1 cellular context compared by ENCODE assay signal in the genomic region with DNA sequence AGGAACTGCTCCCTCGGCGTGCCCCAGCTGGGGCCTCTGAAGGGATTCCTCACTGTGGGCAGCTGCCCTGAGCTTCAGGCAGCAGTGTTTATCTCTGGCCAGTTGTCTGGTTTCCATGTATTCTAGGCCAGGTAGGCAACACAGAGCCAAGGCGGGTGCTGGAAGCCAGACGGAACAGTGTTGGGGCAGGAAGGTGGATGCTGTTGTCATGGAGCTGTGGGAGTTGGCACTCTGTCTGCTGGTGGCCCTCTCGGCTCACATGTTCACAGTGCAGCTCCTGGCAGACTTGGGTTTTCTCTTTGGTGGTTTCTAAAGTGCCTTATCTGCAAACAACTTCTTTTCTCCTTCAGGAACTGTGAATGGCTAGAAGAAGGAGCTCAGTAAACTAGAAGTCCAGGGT.
TF ChIP-seq lines count a peak whose summit lies in the region.

No MANE protein-coding gene starts in this region.

TF ChIP-seq in K562, 482 proteins besides CTCF, POLR2A, EP300 and RAD21:
- no peak for TF ChIP-seq NR2C1 (IDR thresholded peaks at IDR 0.05)
- no peak for TF ChIP-seq NR2C1 (tag; IDR thresholded peaks at IDR 0.05)
- TF ChIP-seq, protein P1, sequence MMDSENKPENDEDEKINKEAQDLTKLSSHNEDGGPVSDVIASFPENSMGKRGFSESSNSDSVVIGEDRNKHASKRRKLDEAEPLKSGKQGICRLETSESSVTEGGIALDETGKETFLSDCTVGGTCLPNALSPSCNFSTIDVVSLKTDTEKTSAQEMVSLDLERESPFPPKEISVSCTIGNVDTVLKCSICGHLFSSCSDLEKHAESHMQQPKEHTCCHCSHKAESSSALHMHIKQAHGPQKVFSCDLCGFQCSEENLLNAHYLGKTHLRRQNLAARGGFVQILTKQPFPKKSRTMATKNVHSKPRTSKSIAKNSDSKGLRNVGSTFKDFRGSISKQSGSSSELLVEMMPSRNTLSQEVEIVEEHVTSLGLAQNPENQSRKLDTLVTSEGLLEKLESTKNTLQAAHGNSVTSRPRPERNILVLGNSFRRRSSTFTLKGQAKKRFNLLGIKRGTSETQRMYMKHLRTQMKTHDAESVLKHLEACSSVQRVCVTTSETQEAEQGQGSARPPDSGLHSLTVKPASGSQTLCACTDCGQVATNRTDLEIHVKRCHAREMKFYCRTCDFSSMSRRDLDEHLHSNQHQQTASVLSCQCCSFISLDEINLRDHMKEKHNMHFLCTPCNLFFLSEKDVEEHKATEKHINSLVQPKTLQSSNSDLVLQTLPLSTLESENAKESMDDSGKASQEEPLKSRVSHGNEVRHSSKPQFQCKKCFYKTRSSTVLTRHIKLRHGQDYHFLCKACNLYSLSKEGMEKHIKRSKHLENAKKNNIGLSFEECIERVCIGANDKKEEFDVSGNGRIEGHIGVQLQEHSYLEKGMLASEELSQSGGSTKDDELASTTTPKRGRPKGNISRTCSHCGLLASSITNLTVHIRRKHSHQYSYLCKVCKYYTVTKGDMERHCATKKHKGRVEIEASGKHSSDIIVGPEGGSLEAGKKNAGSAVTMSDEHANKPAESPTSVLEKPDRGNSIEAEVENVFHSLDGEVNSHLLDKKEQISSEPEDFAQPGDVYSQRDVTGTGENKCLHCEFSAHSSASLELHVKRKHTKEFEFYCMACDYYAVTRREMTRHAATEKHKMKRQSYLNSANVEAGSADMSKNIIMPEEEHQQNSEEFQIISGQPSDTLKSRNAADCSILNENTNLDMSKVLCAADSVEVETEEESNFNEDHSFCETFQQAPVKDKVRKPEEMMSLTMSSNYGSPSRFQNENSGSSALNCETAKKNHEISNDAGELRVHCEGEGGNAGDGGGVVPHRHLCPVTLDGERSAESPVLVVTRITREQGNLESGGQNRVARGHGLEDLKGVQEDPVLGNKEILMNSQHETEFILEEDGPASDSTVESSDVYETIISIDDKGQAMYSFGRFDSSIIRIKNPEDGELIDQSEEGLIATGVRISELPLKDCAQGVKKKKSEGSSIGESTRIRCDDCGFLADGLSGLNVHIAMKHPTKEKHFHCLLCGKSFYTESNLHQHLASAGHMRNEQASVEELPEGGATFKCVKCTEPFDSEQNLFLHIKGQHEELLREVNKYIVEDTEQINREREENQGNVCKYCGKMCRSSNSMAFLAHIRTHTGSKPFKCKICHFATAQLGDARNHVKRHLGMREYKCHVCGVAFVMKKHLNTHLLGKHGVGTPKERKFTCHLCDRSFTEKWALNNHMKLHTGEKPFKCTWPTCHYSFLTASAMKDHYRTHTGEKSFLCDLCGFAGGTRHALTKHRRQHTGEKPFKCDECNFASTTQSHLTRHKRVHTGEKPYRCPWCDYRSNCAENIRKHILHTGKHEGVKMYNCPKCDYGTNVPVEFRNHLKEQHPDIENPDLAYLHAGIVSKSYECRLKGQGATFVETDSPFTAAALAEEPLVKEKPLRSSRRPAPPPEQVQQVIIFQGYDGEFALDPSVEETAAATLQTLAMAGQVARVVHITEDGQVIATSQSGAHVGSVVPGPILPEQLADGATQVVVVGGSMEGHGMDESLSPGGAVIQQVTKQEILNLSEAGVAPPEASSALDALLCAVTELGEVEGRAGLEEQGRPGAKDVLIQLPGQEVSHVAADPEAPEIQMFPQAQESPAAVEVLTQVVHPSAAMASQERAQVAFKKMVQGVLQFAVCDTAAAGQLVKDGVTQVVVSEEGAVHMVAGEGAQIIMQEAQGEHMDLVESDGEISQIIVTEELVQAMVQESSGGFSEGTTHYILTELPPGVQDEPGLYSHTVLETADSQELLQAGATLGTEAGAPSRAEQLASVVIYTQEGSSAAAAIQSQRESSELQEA (IDR thresholded peaks at IDR 0.05; ENCODE audit: low read depth): no peak
- TF ChIP-seq KAT2B (IDR thresholded peaks at IDR 0.05; ENCODE audit: low read depth, low read length): no peak
- TF ChIP-seq, protein P2, sequence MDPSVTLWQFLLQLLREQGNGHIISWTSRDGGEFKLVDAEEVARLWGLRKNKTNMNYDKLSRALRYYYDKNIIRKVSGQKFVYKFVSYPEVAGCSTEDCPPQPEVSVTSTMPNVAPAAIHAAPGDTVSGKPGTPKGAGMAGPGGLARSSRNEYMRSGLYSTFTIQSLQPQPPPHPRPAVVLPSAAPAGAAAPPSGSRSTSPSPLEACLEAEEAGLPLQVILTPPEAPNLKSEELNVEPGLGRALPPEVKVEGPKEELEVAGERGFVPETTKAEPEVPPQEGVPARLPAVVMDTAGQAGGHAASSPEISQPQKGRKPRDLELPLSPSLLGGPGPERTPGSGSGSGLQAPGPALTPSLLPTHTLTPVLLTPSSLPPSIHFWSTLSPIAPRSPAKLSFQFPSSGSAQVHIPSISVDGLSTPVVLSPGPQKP (CRISPR knock-in tag; IDR thresholded peaks at IDR 0.05): no peak
- TF ChIP-seq ESRRB (CRISPR knock-in tag; IDR thresholded peaks at IDR 0.05; ENCODE audit: borderline replicate concordance): no peak
- TF ChIP-seq CREB1 (IDR thresholded peaks at IDR 0.05): no peak
- no peak for TF ChIP-seq CREB1 (CRISPR knock-in tag; IDR thresholded peaks at IDR 0.05)
- TF ChIP-seq, protein P3, sequence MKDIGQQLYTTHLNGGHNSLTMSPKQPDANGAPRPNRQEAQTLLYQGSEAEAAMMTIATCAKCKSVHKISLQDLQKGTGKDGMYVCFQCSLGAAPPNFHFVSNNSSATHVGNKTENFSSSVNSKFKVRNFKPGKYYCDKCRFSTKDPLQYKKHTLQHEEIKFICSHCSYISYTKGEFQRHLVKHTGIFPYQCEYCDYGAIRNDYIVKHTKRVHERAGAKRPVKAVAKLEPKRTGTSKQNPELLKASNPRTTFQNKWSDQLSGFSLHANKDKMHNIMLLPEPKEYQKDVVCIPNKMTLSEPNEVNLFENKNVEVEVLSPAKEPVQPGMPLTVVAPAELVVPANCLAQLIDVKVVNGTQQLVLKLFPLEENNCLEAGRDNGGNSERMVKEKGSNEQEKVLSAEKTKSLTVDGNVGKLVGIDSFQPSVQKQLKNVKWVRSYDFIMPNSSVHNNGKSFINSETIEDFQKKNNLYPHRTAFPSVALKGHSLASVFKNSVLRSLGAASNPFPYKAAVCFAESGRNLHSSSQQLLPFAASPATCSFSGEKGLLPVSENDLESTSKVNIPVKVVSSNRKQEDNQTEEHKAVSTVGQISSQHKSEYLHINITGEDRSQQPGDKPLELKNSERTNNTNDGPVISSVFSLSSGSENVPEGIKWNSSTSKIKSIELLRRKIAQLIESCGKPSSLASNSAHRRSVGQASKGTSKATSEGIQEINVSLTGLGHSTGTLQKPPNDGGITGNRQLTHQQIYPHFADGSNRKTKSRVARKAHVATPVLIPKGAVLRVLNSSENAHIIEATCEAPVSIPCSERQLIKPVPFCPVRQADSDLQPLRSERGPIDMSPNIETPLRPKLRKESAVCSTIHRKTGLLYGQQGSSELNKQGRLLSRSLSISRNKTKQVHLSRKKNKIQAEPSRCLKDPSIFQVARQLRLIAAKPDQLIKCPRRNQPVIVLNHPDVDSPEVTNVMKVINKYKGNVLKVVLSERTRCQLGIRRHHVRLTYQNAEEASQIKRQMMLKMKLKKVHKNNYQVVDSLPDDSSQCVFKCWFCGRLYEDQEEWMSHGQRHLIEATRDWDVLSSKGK (CRISPR knock-in tag; IDR thresholded peaks at IDR 0.05): no peak
- TF ChIP-seq MYNN (IDR thresholded peaks at IDR 0.05): no peak
- no peak for TF ChIP-seq MYNN (CRISPR knock-in tag; IDR thresholded peaks at IDR 0.05)
- no peak for TF ChIP-seq NFE2 (IDR thresholded peaks at IDR 0.05; ENCODE audit: low read depth)
